Comparison of ENCODE assay signal across 7 cellular contexts in genomic region chr4:149699642-149700041, GRCh38.
"Had no signal": no experiment of that assay in that cellular context is flagged by ENCODE, and none has a peak within 500 bp of the region (broad histone marks: within the 10 kb centered on the region; RNA-seq: fewer than 3 reads in every experiment).

No MANE protein-coding gene starts in this region.

- H3K27ac ChIP-seq: HL-60 had no signal

- H3K9me3 ChIP-seq: HAP-1 had no signal

- H3K4me3 ChIP-seq: HAP-1 had no signal

- ATAC-seq: HCT116, HepG2 had no signal

- H3K36me3 ChIP-seq: HAP-1 had no signal

- H3K4me1 ChIP-seq: HAP-1 had no signal

- DNase-seq: GOT3, H7, HFFc6 had no signal
